ENCODE assay signal across 34 cellular contexts in the genomic region with DNA sequence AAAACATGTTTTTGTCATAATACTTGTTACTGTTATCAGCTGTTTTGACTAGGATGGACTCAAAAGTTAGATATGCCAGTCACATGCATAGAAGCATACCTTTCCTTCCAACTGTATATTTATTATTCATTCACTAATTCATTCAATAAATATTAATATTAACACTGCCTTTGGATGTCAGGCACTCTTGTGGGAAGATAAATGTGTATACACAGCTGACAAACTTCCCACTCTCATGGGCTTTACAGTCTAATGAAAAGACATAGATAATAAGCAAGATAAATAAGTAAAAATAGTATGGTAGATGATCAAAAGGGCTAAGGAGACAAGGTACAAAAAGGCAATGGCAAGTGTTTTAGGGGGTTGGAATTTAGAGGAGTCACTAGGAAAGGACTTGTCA.
"Had no signal": no experiment of that assay in that cellular context is flagged by ENCODE, and none has a peak within 500 bp of the region (broad histone marks: within the 10 kb centered on the region; RNA-seq: fewer than 3 reads in every experiment).

No MANE protein-coding gene starts in this region.

- H3K36me3 ChIP-seq: MG63 had no signal

- H3K27me3 ChIP-seq: MG63 had no signal

- DNase-seq: Karpas-422, Kasumi-1, MG63, MM.1S, MV-4-11, NCI-H1048, NCI-H1092, NCI-H1092 treated with DMSO at 0.1 percent for 48 hours, NCI-H1105, NCI-H1105 treated with DMSO at 0.1 percent for 48 hours, NCI-H1417, NCI-H1417 treated with DMSO at 0.1 percent for 48 hours, NCI-H1436, NCI-H1436 treated with DMSO at 0.1 percent for 48 hours, NCI-H146, NCI-H1694, NCI-H1694 treated with DMSO at 0.1 percent for 48 hours, NCI-H187, NCI-H187 treated with DMSO at 0.1 percent for 48 hours, NCI-H1930, NCI-H2029, NCI-H2029 treated with DMSO at 0.1 percent for 48 hours, NCI-H2081, NCI-H2081 treated with DMSO at 0.1 percent for 48 hours, NCI-H2107, NCI-H2171, NCI-H2171 treated with DMSO at 0.1 percent for 48 hours, NCI-H2227 treated with DMSO at 0.1 percent for 48 hours, NCI-H226, NCI-H345, NCI-H446, NCI-H446 treated with DMSO at 0.1 percent for 48 hours, NCI-H510A had no signal

- H3K4me3 ChIP-seq: MG63 had no signal

- H3K27ac ChIP-seq: KMS-11 had no signal

- H3K9me3 ChIP-seq: MG63 had no signal
